ENCODE assay signal across 8 cellular contexts in the genomic region with DNA sequence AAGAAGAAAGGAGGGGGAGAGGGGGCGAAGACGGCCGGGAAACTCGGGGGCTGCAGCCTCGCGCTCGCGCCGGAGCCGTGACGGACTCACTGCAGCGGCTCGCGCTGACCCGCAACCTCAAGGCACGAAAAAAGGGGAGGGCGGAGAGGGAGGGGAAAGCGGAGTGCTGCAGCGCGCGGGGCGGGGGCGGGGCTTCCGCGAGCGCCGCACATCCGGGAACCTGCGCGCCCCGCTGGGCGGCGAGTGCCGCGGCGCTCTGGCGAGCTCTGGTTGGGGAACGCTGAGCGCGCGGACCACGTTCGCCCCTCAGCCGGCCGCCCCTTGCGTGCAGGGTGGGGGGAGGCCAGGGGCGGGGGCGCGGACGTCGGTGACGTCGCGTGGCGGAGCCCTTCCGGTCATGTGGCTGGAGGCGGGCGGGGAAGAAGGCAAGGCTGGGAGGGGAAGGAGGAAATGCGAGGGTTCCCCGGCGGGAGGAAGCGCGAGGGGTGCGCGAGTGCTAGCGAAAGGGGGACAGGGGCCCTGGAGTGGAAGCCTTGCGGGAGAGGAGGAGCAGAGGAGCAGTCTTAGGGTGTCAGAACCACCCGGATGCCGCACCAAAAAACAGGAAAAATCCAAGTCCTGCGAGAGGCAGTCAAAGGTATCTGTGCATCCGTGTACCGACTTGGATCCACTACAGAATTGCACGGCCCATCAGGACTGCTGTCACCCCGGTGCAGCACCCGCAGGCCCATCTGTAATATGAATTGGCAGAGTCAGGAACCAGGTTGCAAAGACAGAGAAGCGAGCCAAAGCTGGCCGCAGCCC. TPM values are rescaled to one million over a fixed set of nuclear protein-coding genes. Genes with fewer than 3 reads are reported as not detected.
DNase-seq lines count a peak whose midpoint lies in the region; ATAC-seq and TF ChIP-seq lines count a peak whose summit lies in the region.

A gene with protein sequence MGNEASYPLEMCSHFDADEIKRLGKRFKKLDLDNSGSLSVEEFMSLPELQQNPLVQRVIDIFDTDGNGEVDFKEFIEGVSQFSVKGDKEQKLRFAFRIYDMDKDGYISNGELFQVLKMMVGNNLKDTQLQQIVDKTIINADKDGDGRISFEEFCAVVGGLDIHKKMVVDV (minus strand): TSS at position 126 of the 804 bp plus-strand sequence. CDS start 405 bp downstream, outside the sequence.

- H3K4me1 Mint-ChIP-seq in activated T-cell treated with anti-CD3 and anti-CD28 coated beads, Interleukin-2, amount 50 U/mL, for 4 hours (ENCODE audit: low read depth), result peaks cover 36% of the 10 kb centered on the region

- CTCF ChIA-PET in Panc1 (lab: Charles Lee), result interaction anchor here (0.7 kb wide), 1 partner anchor 691 kb away, joined by 3 read pairs; no protein-coding TSS in a partner anchor

- H3K4me3 ChIP-seq in Panc1 (ENCODE audit: low read depth in 2 of 2, low read length in 2 of 2) (peak within 1 kb of the TSS; percentile 97 to 98), esophagus (ENCODE audit: low read depth in 1 of 2, low read length in 2 of 2) (peak within 1 kb of the TSS; percentile 90 to 93), mucosa of stomach (ENCODE audit: low read length) (peak within 1 kb of the TSS; percentile 97)

- H3K36me3 ChIP-seq in Panc1 (ENCODE audit: control insufficient read depth, insufficient read depth, low read length) (peaks cover 10% of the 10 kb centered on the region), esophagus (ENCODE audit: control insufficient read depth in 2 of 2, insufficient read depth in 2 of 2, low read length in 1 of 2) (no peaks in the 10 kb centered on the region), mucosa of stomach (ENCODE audit: control insufficient read depth, insufficient read depth, low read length) (no peaks in the 10 kb centered on the region)

- DNase-seq in DMS153 treated with DMSO at 0.1 percent for 48 hours (lab: John Stamatoyannopoulos, UW; ENCODE audit: unreplicated experiment), result peak; percentile 91
- DNase-seq in KG1 (lab: John Stamatoyannopoulos, UW), result peak; percentile 84
- DNase-seq in Panc1 (ENCODE audit: low read depth, low spot score), result peak; percentile 60
- peak; percentile 90 for DNase-seq in activated T-cell treated with anti-CD3 and anti-CD28 coated beads, Interleukin-2, amount 50 U/mL, for 4 hours
- peak; percentile 96 for DNase-seq in stimulated activated CD8-positive, alpha-beta memory T cell treated with anti-CD3 and anti-CD28 coated beads, Interleukin-4, amount 100 ng/mL, for 48 hours

- no peak for TF ChIP-seq CTCF in Panc1 (IDR thresholded peaks at IDR 0.05)

- H3K4me1 ChIP-seq in Panc1 (ENCODE audit: control insufficient read depth, insufficient read depth, low read length) (peaks cover 30% of the 10 kb centered on the region), esophagus (ENCODE audit: control insufficient read depth in 2 of 2, insufficient read depth in 2 of 2, low read length in 1 of 2) (no peaks in the 10 kb centered on the region), mucosa of stomach (ENCODE audit: control insufficient read depth, insufficient read depth, low read length) (peaks cover 20% of the 10 kb centered on the region)

- no peaks in the 10 kb centered on the region for H3K27me3 Mint-ChIP-seq in activated T-cell treated with anti-CD3 and anti-CD28 coated beads, Interleukin-2, amount 50 U/mL, for 4 hours (ENCODE audit: low read depth)

- peak; percentile 74 for ATAC-seq in GM21717 (IDR thresholded peaks at IDR 0.05; ENCODE audit: unreplicated experiment)
- ATAC-seq in Panc1, result peak; percentile 96
- peak; percentile 86 to 87 for ATAC-seq in activated T-cell treated with anti-CD3 and anti-CD28 coated beads, Interleukin-2, amount 50 U/mL, for 4 hours

- H3K27ac ChIP-seq in Panc1 (ENCODE audit: low read length) (peak within 1 kb of the TSS; percentile 96), esophagus (ENCODE audit: low read depth in 2 of 2, low read length in 1 of 2) (peak within 1 kb of the TSS; percentile 98 to 99)

- WGBS in esophagus, 2 donors, result 0 to 1% methylated on average over 44 to 77 of the region's 77 CpGs

- peak within 1 kb of the TSS; percentile 89 for H3K9ac ChIP-seq in mucosa of stomach (ENCODE audit: low read length)

- in situ Hi-C loops in Panc1 (cut with HindIII; ENCODE audit: low pct_unique_long_range_greater_than_20kb, low sequenced_read_pairs), result no loop called here

- peak within 1 kb of the TSS; percentile 99 for H3K4me3 Mint-ChIP-seq in activated T-cell treated with anti-CD3 and anti-CD28 coated beads, Interleukin-2, amount 50 U/mL, for 4 hours

- intact Hi-C loops in Panc1 (cut with micrococcal nuclease; ENCODE audit: unreplicated experiment), result no loop called here

- BruUV-seq in Panc1 (replicated peaks; lab: Mats Ljungman, UMichigan), result TSS peak; percentile 96

- H3K9me3 ChIP-seq in Panc1 (ENCODE audit: control insufficient read depth, insufficient read depth, low read depth, low read length) (no peaks in the 10 kb centered on the region), esophagus (ENCODE audit: control insufficient read depth in 2 of 2, insufficient read depth in 1 of 2, low read depth in 1 of 2, low read length in 1 of 2) (no peaks in the 10 kb centered on the region), mucosa of stomach (ENCODE audit: control insufficient read depth, low read length) (no peaks in the 10 kb centered on the region)

- H3K36me3 Mint-ChIP-seq in activated T-cell treated with anti-CD3 and anti-CD28 coated beads, Interleukin-2, amount 50 U/mL, for 4 hours (ENCODE audit: insufficient read depth), result peaks cover 8% of the 10 kb centered on the region

- no peaks in the 10 kb centered on the region for H3K9me3 Mint-ChIP-seq in activated T-cell treated with anti-CD3 and anti-CD28 coated beads, Interleukin-2, amount 50 U/mL, for 4 hours

- POLR2A ChIA-PET in Panc1 (lab: Charles Lee), result interaction anchor here (0.5 kb wide), 1 partner anchor 192 kb away, joined by 3 read pairs; no protein-coding TSS in a partner anchor

- H3K27me3 ChIP-seq in Panc1 (ENCODE audit: control insufficient read depth, insufficient read depth, low read length) (no peaks in the 10 kb centered on the region), esophagus (ENCODE audit: control insufficient read depth in 1 of 2, insufficient read depth in 2 of 2, low read length in 2 of 2) (no peaks in the 10 kb centered on the region), mucosa of stomach (ENCODE audit: control insufficient read depth, insufficient read depth, low read length) (no peaks in the 10 kb centered on the region)

RNA-seq across cellular contexts. Expression of the gene that starts here (rescaled TPM):
- 77.9 TPM for total RNA-seq in Panc1 (2021; ENCODE audit: unreplicated experiment)
- polyA plus RNA-seq in Panc1 (2012; ENCODE audit: insufficient read length), result 28.6 TPM
- total RNA-seq in activated T-cell treated with anti-CD3 and anti-CD28 coated beads, Interleukin-2, amount 50 U/mL, for 4 hours, result 10 to 100 TPM; 73.5 to 84.0 (median 74.2) TPM
- polyA plus RNA-seq in esophagus, result 10 to 100 TPM; 11.9 to 17.5 TPM

Comparison
In these comparisons a context has a peak if more than half of its experiments do, and no peak if none do; other contexts are left out.
1. Peak in every context shown above with its lines: DNase-seq, ATAC-seq, H3K4me3 ChIP-seq and H3K27ac ChIP-seq.